ENCODE assay signal across 12 cellular contexts in genomic region chr9:3191715-3192114, GRCh38.
"Had no signal": no experiment of that assay in that cellular context is flagged by ENCODE, and none has a peak within 500 bp of the region (broad histone marks: within the 10 kb centered on the region; RNA-seq: fewer than 3 reads in every experiment).

No MANE protein-coding gene starts in this region.

- H3K4me3 ChIP-seq: ovary, upper lobe of left lung had no signal

- DNase-seq: activated CD4-positive, alpha-beta memory T cell treated with anti-CD3 and anti-CD28 coated beads for 36 hours; activated gamma-delta T cell; activated T-cell treated with anti-CD3 and anti-CD28 coated beads, Interleukin-2, amount 50 U/mL, for 48 hours; amygdala; cerebellar nuclear complex; dermis blood vessel endothelial cell; hypothalamus; kidney glomerular epithelial cell; ovary; stimulated activated CD4-positive, alpha-beta T cell treated with anti-CD3 and anti-CD28 coated beads, Interleukin-4, amount 100 ng/mL, for 1 hour; stimulated activated CD8-positive, alpha-beta memory T cell treated with anti-CD3 and anti-CD28 coated beads, Interleukin-4, amount 100 ng/mL, for 48 hours; upper lobe of left lung had no signal

- H3K9me3 ChIP-seq: ovary, upper lobe of left lung had no signal

- H3K36me3 ChIP-seq: ovary, upper lobe of left lung had no signal

- H3K4me1 ChIP-seq: upper lobe of left lung had no signal

- H3K27ac ChIP-seq: ovary, upper lobe of left lung had no signal

- H3K27me3 ChIP-seq: ovary, upper lobe of left lung had no signal
